ENCODE assay signal across 1 cellular context in the genomic region with DNA sequence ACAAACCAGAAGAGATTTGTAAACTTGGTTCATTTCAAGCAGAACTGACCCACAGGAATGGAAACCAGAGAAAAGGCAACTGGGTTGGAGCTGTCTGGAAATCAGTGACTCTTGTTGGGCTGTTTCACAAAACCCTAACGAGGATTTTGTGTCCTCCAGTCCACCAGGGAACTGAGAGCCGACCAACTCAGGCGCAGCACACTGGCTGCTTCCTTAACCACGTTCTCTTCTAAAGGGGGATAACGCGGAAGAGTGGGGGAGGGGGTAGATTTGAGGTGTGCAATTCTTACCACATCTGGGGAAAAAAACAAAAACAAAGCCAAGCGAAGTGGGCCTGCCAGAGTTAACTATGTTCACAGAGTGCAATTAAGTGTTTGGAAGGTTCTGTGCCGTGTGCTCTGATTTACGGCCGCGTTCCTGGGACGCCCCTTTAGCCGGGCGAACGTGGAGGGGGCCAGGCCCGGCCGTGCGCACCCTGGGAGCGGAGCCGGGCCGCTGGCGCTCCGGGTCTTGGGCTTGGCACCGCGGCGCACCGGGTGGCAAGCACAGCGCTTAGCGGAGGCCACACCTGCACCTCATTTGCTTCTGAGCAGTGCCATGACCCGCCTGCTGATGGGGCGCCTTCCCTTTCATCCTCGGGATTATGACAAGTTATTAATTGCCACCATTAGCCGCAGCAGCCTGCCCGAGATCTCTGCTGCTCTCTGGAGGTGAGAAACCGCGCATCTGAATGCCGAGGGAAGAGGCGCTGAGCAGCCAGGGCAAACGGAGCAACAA.
TF ChIP-seq lines count a peak whose summit lies in the region.

No MANE protein-coding gene starts in this region.

TF ChIP-seq in SK-N-SH treated with all-trans-retinoic acid at 6 μM for 48 hours, 23 proteins besides CTCF, POLR2A, EP300 and RAD21 (continued from another document):
- TF ChIP-seq, protein P1, sequence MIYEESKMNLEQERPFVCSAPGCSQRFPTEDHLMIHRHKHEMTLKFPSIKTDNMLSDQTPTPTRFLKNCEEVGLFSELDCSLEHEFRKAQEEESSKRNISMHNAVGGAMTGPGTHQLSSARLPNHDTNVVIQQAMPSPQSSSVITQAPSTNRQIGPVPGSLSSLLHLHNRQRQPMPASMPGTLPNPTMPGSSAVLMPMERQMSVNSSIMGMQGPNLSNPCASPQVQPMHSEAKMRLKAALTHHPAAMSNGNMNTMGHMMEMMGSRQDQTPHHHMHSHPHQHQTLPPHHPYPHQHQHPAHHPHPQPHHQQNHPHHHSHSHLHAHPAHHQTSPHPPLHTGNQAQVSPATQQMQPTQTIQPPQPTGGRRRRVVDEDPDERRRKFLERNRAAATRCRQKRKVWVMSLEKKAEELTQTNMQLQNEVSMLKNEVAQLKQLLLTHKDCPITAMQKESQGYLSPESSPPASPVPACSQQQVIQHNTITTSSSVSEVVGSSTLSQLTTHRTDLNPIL (CRISPR knock-in tag; IDR thresholded peaks at IDR 0.05; ENCODE audit: low read depth) = no peak
- TF ChIP-seq ARNTL (CRISPR knock-in tag; IDR thresholded peaks at IDR 0.05; ENCODE audit: borderline replicate concordance, low read depth) = no peak
- TF ChIP-seq ZNF8 (CRISPR knock-in tag; IDR thresholded peaks at IDR 0.05) = no peak
